Comparison of ENCODE assay signal across 8 cellular contexts in genomic region chr11:91947215-91947614, GRCh38.
A peak's percentile ranks its signal among the peaks of the same experiment; 100 is the strongest.
DNase-seq lines count a peak whose midpoint lies in the region; ATAC-seq, FAIRE-seq and TF ChIP-seq lines count a peak whose summit lies in the region.

No MANE protein-coding gene starts in this region.

- TF ChIP-seq POLR2A in H54 (IDR thresholded peaks at IDR 0.05; ENCODE audit: low read depth, low read length), result no peak

- peaks cover 28% of the 10 kb centered on the region for H3K4me1 ChIP-seq in adipocyte (ENCODE audit: control insufficient read depth, insufficient read depth, low read length)
- H3K4me1 ChIP-seq in left lung, result peaks cover 0 to 5% of the 10 kb centered on the region in 2 donors

- ATAC-seq in left lung, result peak; percentile 54
- ATAC-seq in HG03025 (IDR thresholded peaks at IDR 0.05; ENCODE audit: low FRiP score, unreplicated experiment), result no peak

- H3K4me3 ChIP-seq in adipocyte (ENCODE audit: low read length) (peak overlapping the region; percentile 17), left lung (no peak overlapping the region)

- H3K36me3 ChIP-seq in adipocyte (ENCODE audit: control insufficient read depth, insufficient read depth, low read length, severe bottlenecking) (no peaks in the 10 kb centered on the region), left lung (no peaks in the 10 kb centered on the region)

- H3K27ac ChIP-seq in left lung, result no peak overlapping the region

- no peak for FAIRE-seq in H54 (lab: Jason Lieb, UNC)

- DNase-seq in DMS 273 treated with DMSO at 0.1 percent for 48 hours (lab: John Stamatoyannopoulos, UW) (peak; percentile 51), NCI-H187 treated with DMSO at 0.1 percent for 48 hours (lab: John Stamatoyannopoulos, UW) (peak; percentile 96), adipocyte (ENCODE audit: low read depth) (no peak), left lung (no peak), H54 (ENCODE audit: insufficient read length, low spot score) (no peak), GM20000 (ENCODE audit: low spot score) (no peak)
- no peak for DNase-seq in stimulated activated CD4-positive, alpha-beta T cell treated with anti-CD3 and anti-CD28 coated beads, Interleukin-2, amount 100 ng/mL, for 48 hours

- intact Hi-C loops in left lung (cut with DNase I), result no loop called here

- H3K9me3 ChIP-seq in adipocyte (ENCODE audit: control insufficient read depth, low read length) (no peaks in the 10 kb centered on the region), left lung (no peaks in the 10 kb centered on the region)

- H3K27me3 ChIP-seq in adipocyte (replicated peaks; ENCODE audit: control insufficient read depth, insufficient read depth, low read length) (no peaks in the 10 kb centered on the region), left lung (no peaks in the 10 kb centered on the region)

- H3K9ac ChIP-seq in adipocyte (ENCODE audit: low read length), result no peak overlapping the region

- no peak for TF ChIP-seq CTCF in left lung (IDR thresholded peaks at IDR 0.05)
- TF ChIP-seq CTCF in GM20000 (IDR thresholded peaks at IDR 0.05; ENCODE audit: extremely low read depth, missing control alignments), result no peak

Comparison
In these comparisons a context has a peak if more than half of its experiments do, and no peak if none do; other contexts are left out.
1. DNase-seq: peak in DMS 273 treated with DMSO at 0.1 percent for 48 hours (single experiment) and NCI-H187 treated with DMSO at 0.1 percent for 48 hours (single experiment); none in adipocyte (single experiment), left lung (0 of 2), stimulated activated CD4-positive, alpha-beta T cell treated with anti-CD3 and anti-CD28 coated beads, Interleukin-2, amount 100 ng/mL, for 48 hours (0 of 2), H54 (single experiment) and GM20000 (single experiment).